Comparison of ENCODE assay signal across 1 cellular context in genomic region chr6:109051301-109051700, GRCh38.
TF ChIP-seq lines count a peak whose summit lies in the region.

No MANE protein-coding gene starts in this region.

TF ChIP-seq in HepG2, 621 proteins besides CTCF, POLR2A, EP300 and RAD21:
- TF ChIP-seq, protein P1, sequence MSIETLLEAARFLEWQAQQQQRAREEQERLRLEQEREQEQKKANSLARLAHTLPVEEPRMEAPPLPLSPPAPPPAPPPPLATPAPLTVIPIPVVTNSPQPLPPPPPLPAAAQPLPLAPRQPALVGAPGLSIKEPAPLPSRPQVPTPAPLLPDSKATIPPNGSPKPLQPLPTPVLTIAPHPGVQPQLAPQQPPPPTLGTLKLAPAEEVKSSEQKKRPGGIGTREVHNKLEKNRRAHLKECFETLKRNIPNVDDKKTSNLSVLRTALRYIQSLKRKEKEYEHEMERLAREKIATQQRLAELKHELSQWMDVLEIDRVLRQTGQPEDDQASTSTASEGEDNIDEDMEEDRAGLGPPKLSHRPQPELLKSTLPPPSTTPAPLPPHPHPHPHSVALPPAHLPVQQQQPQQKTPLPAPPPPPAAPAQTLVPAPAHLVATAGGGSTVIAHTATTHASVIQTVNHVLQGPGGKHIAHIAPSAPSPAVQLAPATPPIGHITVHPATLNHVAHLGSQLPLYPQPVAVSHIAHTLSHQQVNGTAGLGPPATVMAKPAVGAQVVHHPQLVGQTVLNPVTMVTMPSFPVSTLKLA (IDR thresholded peaks at IDR 0.05): no peak
- no peak for TF ChIP-seq NR2C2 (CRISPR knock-in tag; IDR thresholded peaks at IDR 0.05; ENCODE audit: borderline replicate concordance)
- peak; percentile 43; the same call in 1 of the 2 replicates for TF ChIP-seq TCF7 (IDR thresholded peaks at IDR 0.05; ENCODE audit: low read depth)
- 0 out of 2 replicates have a peak, but pooled peaks have one; percentile 4 for TF ChIP-seq SAP130 (CRISPR knock-in tag; IDR thresholded peaks at IDR 0.05; ENCODE audit: low read depth)
- 0 out of 2 replicates have a peak, but pooled peaks have one; percentile 31 for TF ChIP-seq NFIC (IDR thresholded peaks at IDR 0.05; ENCODE audit: low read length)
- 0 out of 2 replicates have a peak, but pooled peaks have one; percentile 28 for TF ChIP-seq NR2F6 (IDR thresholded peaks at IDR 0.05)
- no peak for TF ChIP-seq NR2F6 (CRISPR knock-in tag; IDR thresholded peaks at IDR 0.05)
- no peak for TF ChIP-seq MED8 (CRISPR knock-in tag; IDR thresholded peaks at IDR 0.05; ENCODE audit: insufficient replicate concordance)
- TF ChIP-seq ZFYVE20 (CRISPR knock-in tag; IDR thresholded peaks at IDR 0.05; ENCODE audit: borderline replicate concordance, low read depth): no peak
- TF ChIP-seq, protein P2, sequence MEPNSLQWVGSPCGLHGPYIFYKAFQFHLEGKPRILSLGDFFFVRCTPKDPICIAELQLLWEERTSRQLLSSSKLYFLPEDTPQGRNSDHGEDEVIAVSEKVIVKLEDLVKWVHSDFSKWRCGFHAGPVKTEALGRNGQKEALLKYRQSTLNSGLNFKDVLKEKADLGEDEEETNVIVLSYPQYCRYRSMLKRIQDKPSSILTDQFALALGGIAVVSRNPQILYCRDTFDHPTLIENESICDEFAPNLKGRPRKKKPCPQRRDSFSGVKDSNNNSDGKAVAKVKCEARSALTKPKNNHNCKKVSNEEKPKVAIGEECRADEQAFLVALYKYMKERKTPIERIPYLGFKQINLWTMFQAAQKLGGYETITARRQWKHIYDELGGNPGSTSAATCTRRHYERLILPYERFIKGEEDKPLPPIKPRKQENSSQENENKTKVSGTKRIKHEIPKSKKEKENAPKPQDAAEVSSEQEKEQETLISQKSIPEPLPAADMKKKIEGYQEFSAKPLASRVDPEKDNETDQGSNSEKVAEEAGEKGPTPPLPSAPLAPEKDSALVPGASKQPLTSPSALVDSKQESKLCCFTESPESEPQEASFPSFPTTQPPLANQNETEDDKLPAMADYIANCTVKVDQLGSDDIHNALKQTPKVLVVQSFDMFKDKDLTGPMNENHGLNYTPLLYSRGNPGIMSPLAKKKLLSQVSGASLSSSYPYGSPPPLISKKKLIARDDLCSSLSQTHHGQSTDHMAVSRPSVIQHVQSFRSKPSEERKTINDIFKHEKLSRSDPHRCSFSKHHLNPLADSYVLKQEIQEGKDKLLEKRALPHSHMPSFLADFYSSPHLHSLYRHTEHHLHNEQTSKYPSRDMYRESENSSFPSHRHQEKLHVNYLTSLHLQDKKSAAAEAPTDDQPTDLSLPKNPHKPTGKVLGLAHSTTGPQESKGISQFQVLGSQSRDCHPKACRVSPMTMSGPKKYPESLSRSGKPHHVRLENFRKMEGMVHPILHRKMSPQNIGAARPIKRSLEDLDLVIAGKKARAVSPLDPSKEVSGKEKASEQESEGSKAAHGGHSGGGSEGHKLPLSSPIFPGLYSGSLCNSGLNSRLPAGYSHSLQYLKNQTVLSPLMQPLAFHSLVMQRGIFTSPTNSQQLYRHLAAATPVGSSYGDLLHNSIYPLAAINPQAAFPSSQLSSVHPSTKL (CRISPR knock-in tag; IDR thresholded peaks at IDR 0.05): peak; percentile 12; the same call in 1 of the 2 replicates
- TF ChIP-seq ELK4 (CRISPR knock-in tag; IDR thresholded peaks at IDR 0.05; ENCODE audit: borderline replicate concordance): no peak
- peak; percentile 54; the same call in 1 of the 2 replicates for TF ChIP-seq RARA (CRISPR knock-in tag; IDR thresholded peaks at IDR 0.05)
